In the genomic region with DNA sequence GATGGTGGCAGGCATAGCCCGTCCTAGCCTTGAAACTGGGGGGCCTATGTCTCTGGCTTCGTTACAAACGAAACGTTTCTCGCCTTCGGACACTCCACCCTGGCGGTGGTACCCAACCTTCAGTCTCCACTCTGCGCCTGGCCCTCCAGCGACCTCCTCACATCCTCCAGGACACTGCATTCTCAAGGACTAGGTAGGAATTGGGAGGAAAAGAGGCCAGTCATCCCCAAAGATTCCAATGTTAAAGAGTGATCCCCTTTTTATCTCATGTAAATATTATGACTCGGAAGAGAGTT, we compare ENCODE assay signal across 28 cellular contexts. TPM values are rescaled to one million over a fixed set of nuclear protein-coding genes. Genes with fewer than 3 reads are reported as not detected.
"Had no signal": no experiment of that assay in that cellular context is flagged by ENCODE, and none has a peak within 500 bp of the region (broad histone marks: within the 10 kb centered on the region; RNA-seq: fewer than 3 reads in every experiment).

No MANE protein-coding gene starts in this region.

- H3K9me3 Mint-ChIP-seq: activated CD4-positive, alpha-beta memory T cell treated with anti-CD3 and anti-CD28 coated beads, Interleukin-2, amount 10 ng/mL, durations not matched to agents 7 days and 5 days; nephron progenitor cell had no signal

- H3K9me3 ChIP-seq: heart right ventricle, lower lobe of right lung, mucosa of descending colon, sigmoid colon, uterus had no signal

- H3K36me3 ChIP-seq: heart right ventricle, lower lobe of right lung, sigmoid colon, uterus had no signal

- H3K27ac Mint-ChIP-seq: activated CD4-positive, alpha-beta memory T cell treated with anti-CD3 and anti-CD28 coated beads, Interleukin-2, amount 10 ng/mL, durations not matched to agents 7 days and 5 days; activated CD4-positive, alpha-beta T cell treated with anti-CD3 and anti-CD28 coated beads, Interleukin-2, amount 10 ng/mL, durations not matched to agents 24 days and 14 days; activated CD8-positive, alpha-beta memory T cell treated with anti-CD3 and anti-CD28 coated beads, Interleukin-2, amount 10 ng/mL, durations not matched to agents 7 days and 5 days; brain; immature natural killer cell; nephron progenitor cell had no signal

- H3K4me2 ChIP-seq: smooth muscle cell had no signal

- DNase-seq: activated CD4-positive, alpha-beta memory T cell treated with anti-CD3 and anti-CD28 coated beads, Interleukin-2, amount 10 ng/mL, durations not matched to agents 7 days and 5 days; activated CD4-positive, alpha-beta T cell treated with anti-CD3 and anti-CD28 coated beads, Interleukin-2, amount 10 ng/mL, durations not matched to agents 24 days and 14 days; activated CD8-positive, alpha-beta memory T cell treated with anti-CD3 and anti-CD28 coated beads, Interleukin-2, amount 10 ng/mL, durations not matched to agents 7 days and 5 days; activated effector memory CD4-positive, alpha-beta T cell treated with anti-CD3 and anti-CD28 coated beads, Interleukin-2, amount 50 U/mL, for 16 hours; activated naive CD4-positive, alpha-beta T cell treated with anti-CD3 and anti-CD28 coated beads, Interleukin-2, amount 50 U/mL, for 16 hours; activated T-cell treated with anti-CD3 and anti-CD28 coated beads for 4 hours; anterior cingulate cortex; caudate nucleus; dermis blood vessel endothelial cell; effector CD8-positive, alpha-beta T cell; heart right ventricle; immature natural killer cell; lower lobe of right lung; mesendoderm; mucosa of descending colon; sigmoid colon; stimulated activated CD4-positive, alpha-beta T cell treated with anti-CD3 and anti-CD28 coated beads, Interleukin-15, amount 100 ng/mL, for 24 hours; stimulated activated naive CD4-positive, alpha-beta T cell; uterus had no signal

- H3K4me3 Mint-ChIP-seq: activated CD4-positive, alpha-beta memory T cell treated with anti-CD3 and anti-CD28 coated beads, Interleukin-2, amount 10 ng/mL, durations not matched to agents 7 days and 5 days; activated CD4-positive, alpha-beta T cell treated with anti-CD3 and anti-CD28 coated beads, Interleukin-2, amount 10 ng/mL, durations not matched to agents 24 days and 14 days; activated CD8-positive, alpha-beta memory T cell treated with anti-CD3 and anti-CD28 coated beads, Interleukin-2, amount 10 ng/mL, durations not matched to agents 7 days and 5 days; immature natural killer cell; nephron progenitor cell had no signal

- H3K36me3 Mint-ChIP-seq: brain had no signal

- H3K4me3 ChIP-seq: heart right ventricle, lower lobe of right lung, mucosa of descending colon, sigmoid colon, smooth muscle cell, uterus had no signal

- H3K27ac ChIP-seq: heart right ventricle, lower lobe of right lung, uterus had no signal

- FAIRE-seq: endothelial cell of umbilical vein had no signal

RNA-seq across cellular contexts. Expression of gene NKX6-1, which starts 2.1 kb away (rescaled TPM):
- total RNA-seq: activated CD4-positive, alpha-beta memory T cell treated with anti-CD3 and anti-CD28 coated beads, Interleukin-2, amount 10 ng/mL, durations not matched to agents 7 days and 5 days; activated CD4-positive, alpha-beta T cell treated with anti-CD3 and anti-CD28 coated beads, Interleukin-2, amount 10 ng/mL, durations not matched to agents 24 days and 14 days; activated CD8-positive, alpha-beta memory T cell treated with anti-CD3 and anti-CD28 coated beads, Interleukin-2, amount 10 ng/mL, durations not matched to agents 7 days and 5 days; dermis blood vessel endothelial cell; endothelial cell of umbilical vein; heart right ventricle; kidney epithelial cell; left lobe of liver; lower lobe of right lung; mucosa of descending colon; renal cortical epithelial cell; sigmoid colon; smooth muscle cell; subcutaneous adipose tissue; T-helper 2 cell treated with Interferon-gamma antibody and Interleukin-4, amounts not matched to agents 100 ng/mL and 5 ng/mL, for 36 hours; uterus had no signal
- polyA plus RNA-seq: endothelial cell of umbilical vein, heart right ventricle, immature natural killer cell, smooth muscle cell had no signal
